In genomic region chr10:103803941-103804340, GRCh38 we compare ENCODE assay signal across 7 cellular contexts. TPM values are rescaled to one million over a fixed set of nuclear protein-coding genes. Genes with fewer than 3 reads are reported as not detected.
A peak's percentile ranks its signal among the peaks of the same experiment; 100 is the strongest.
DNase-seq lines count a peak whose midpoint lies in the region; ATAC-seq and TF ChIP-seq lines count a peak whose summit lies in the region.

No MANE protein-coding gene starts in this region.

- H4K20me1 ChIP-seq in DND-41 (ENCODE audit: insufficient read depth, low read length): no peaks in the 10 kb centered on the region

- H3K27ac ChIP-seq in CD4-positive, CD25-positive, alpha-beta regulatory T cell (ENCODE audit: insufficient read depth, low read length, poor library complexity, severe bottlenecking): no peak overlapping the region
- no peak overlapping the region for H3K27ac ChIP-seq in DND-41 (ENCODE audit: low read length)

- peaks cover 32% of the 10 kb centered on the region for H3K4me1 ChIP-seq in CD4-positive, CD25-positive, alpha-beta regulatory T cell (ENCODE audit: control insufficient read depth, insufficient read depth, low read length, poor library complexity, severe bottlenecking)
- H3K4me1 ChIP-seq in DND-41 (ENCODE audit: insufficient read depth, low read length): no peaks in the 10 kb centered on the region

- H3K4me2 ChIP-seq in DND-41 (ENCODE audit: insufficient read depth, low read length): no peak overlapping the region

- peak; percentile 17 to 76 (median 40) for DNase-seq in CD4-positive, CD25-positive, alpha-beta regulatory T cell
- DNase-seq in DND-41 (no peak), endothelial cell (ENCODE audit: low spot score) (no peak), NCI-H345 (lab: John Stamatoyannopoulos, UW) (no peak), inferior parietal cortex (ENCODE audit: extremely low spot score) (no peak)
- DNase-seq in T-helper 2 cell treated with Interferon-gamma antibody and Interleukin-4, amounts not matched to agents 5 μg/mL and 100 μg/mL, for 36 hours (ENCODE audit: low spot score): peak; percentile 37

- no peaks in the 10 kb centered on the region for H3K27me3 ChIP-seq in CD4-positive, CD25-positive, alpha-beta regulatory T cell (ENCODE audit: control insufficient read depth, insufficient read depth, low read length)
- no peaks in the 10 kb centered on the region for H3K27me3 ChIP-seq in DND-41 (ENCODE audit: insufficient read depth, low read length, poor library complexity)

- peaks cover 4% of the 10 kb centered on the region for H3K27me3 Mint-ChIP-seq in CD4-positive, CD25-positive, alpha-beta regulatory T cell
- peaks cover 17% of the 10 kb centered on the region for H3K27me3 Mint-ChIP-seq in T-helper 2 cell treated with Interferon-gamma antibody and Interleukin-4, amounts not matched to agents 5 μg/mL and 100 μg/mL, for 36 hours (ENCODE audit: low read depth)
- peaks cover 3% of the 10 kb centered on the region for H3K27me3 Mint-ChIP-seq in endothelial cell (ENCODE audit: unreplicated experiment)

- H3K27ac Mint-ChIP-seq in CD4-positive, CD25-positive, alpha-beta regulatory T cell: peak overlapping the region; percentile 1 to 83 (median 47)
- H3K27ac Mint-ChIP-seq in T-helper 2 cell treated with Interferon-gamma antibody and Interleukin-4, amounts not matched to agents 5 μg/mL and 100 μg/mL, for 36 hours: peak overlapping the region; percentile 22
- H3K27ac Mint-ChIP-seq in endothelial cell (ENCODE audit: unreplicated experiment): peak overlapping the region; percentile 45

- peaks cover 11 to 38% (median 22%) of the 10 kb centered on the region in 4 donors for H3K4me1 Mint-ChIP-seq in CD4-positive, CD25-positive, alpha-beta regulatory T cell
- H3K4me1 Mint-ChIP-seq in T-helper 2 cell treated with Interferon-gamma antibody and Interleukin-4, amounts not matched to agents 5 μg/mL and 100 μg/mL, for 36 hours (ENCODE audit: low read depth): peaks cover 38% of the 10 kb centered on the region
- peaks cover 14% of the 10 kb centered on the region for H3K4me1 Mint-ChIP-seq in endothelial cell (ENCODE audit: unreplicated experiment)

- H2AFZ ChIP-seq in DND-41 (ENCODE audit: low read depth, low read length): no peak overlapping the region

- no peaks in the 10 kb centered on the region for H3K36me3 ChIP-seq in CD4-positive, CD25-positive, alpha-beta regulatory T cell (ENCODE audit: control insufficient read depth, insufficient read depth, low read length)
- H3K36me3 ChIP-seq in DND-41 (ENCODE audit: insufficient read depth, low read length): no peaks in the 10 kb centered on the region

- TF ChIP-seq CTCF in DND-41 (IDR thresholded peaks at IDR 0.05; ENCODE audit: borderline replicate concordance, extremely low read depth, low read length, poor library complexity, severe bottlenecking) (no peak), endothelial cell (IDR thresholded peaks at IDR 0.05; ENCODE audit: unreplicated experiment) (no peak)

- H3K79me2 ChIP-seq in DND-41 (ENCODE audit: insufficient read depth, low read length): no peaks in the 10 kb centered on the region

- H3K4me3 ChIP-seq in CD4-positive, CD25-positive, alpha-beta regulatory T cell (ENCODE audit: low read depth, low read length): no peak overlapping the region
- H3K4me3 ChIP-seq in DND-41 (ENCODE audit: low read depth in 1 of 2, low read length in 2 of 2): no peak overlapping the region

- no peaks in the 10 kb centered on the region for H3K9me3 ChIP-seq in CD4-positive, CD25-positive, alpha-beta regulatory T cell (ENCODE audit: control insufficient read depth in 2 of 2, low read length in 2 of 2)
- H3K9me3 ChIP-seq in DND-41 (ENCODE audit: insufficient read depth, low read length, severe bottlenecking): no peaks in the 10 kb centered on the region

- no peaks in the 10 kb centered on the region for H3K9me3 Mint-ChIP-seq in CD4-positive, CD25-positive, alpha-beta regulatory T cell
- no peaks in the 10 kb centered on the region for H3K9me3 Mint-ChIP-seq in T-helper 2 cell treated with Interferon-gamma antibody and Interleukin-4, amounts not matched to agents 5 μg/mL and 100 μg/mL, for 36 hours
- H3K9me3 Mint-ChIP-seq in endothelial cell (ENCODE audit: unreplicated experiment): no peaks in the 10 kb centered on the region

- H3K9ac ChIP-seq in DND-41 (ENCODE audit: low read depth, low read length): no peak overlapping the region

- H3K4me3 Mint-ChIP-seq in CD4-positive, CD25-positive, alpha-beta regulatory T cell: peak overlapping the region in 3 of 4 donors; percentile 2 to 33 (median 21)
- H3K4me3 Mint-ChIP-seq in T-helper 2 cell treated with Interferon-gamma antibody and Interleukin-4, amounts not matched to agents 5 μg/mL and 100 μg/mL, for 36 hours: peak overlapping the region; percentile 4
- peak overlapping the region; percentile 65 for H3K4me3 Mint-ChIP-seq in endothelial cell (ENCODE audit: unreplicated experiment)

- no peaks in the 10 kb centered on the region for H3K36me3 Mint-ChIP-seq in CD4-positive, CD25-positive, alpha-beta regulatory T cell
- H3K36me3 Mint-ChIP-seq in T-helper 2 cell treated with Interferon-gamma antibody and Interleukin-4, amounts not matched to agents 5 μg/mL and 100 μg/mL, for 36 hours (ENCODE audit: low read depth): peaks cover 3% of the 10 kb centered on the region
- peaks cover 33% of the 10 kb centered on the region for H3K36me3 Mint-ChIP-seq in endothelial cell (ENCODE audit: low read depth, unreplicated experiment)

- ATAC-seq in CD4-positive, CD25-positive, alpha-beta regulatory T cell (ENCODE audit: low read depth in 2 of 2): peak; percentile 86 to 89
- ATAC-seq in DND-41 (ENCODE audit: insufficient read depth, low read depth): peak; percentile 35; the same call in 1 of the 3 replicates
- no peak for ATAC-seq in GM18505 (IDR thresholded peaks at IDR 0.05; ENCODE audit: unreplicated experiment)

- no peak for TF ChIP-seq POLR2A in GM18505 (IDR thresholded peaks at IDR 0.05; ENCODE audit: borderline replicate concordance, extremely low read depth, insufficient read depth, insufficient read length)

RNA-seq across cellular contexts. Expression of gene SH3PXD2A, which starts 51.4 kb away (rescaled TPM):
- total RNA-seq in CD4-positive, CD25-positive, alpha-beta regulatory T cell: 15.4 TPM
- polyA plus RNA-seq in CD4-positive, CD25-positive, alpha-beta regulatory T cell: under 1 TPM; 0.24 to 0.59 (median 0.38) TPM
- 59.9 TPM for total RNA-seq in endothelial cell (ENCODE audit: unreplicated experiment)

Comparison
In these comparisons a context has a peak if more than half of its experiments do, and no peak if none do; other contexts are left out.
1. DNase-seq: peak in CD4-positive, CD25-positive, alpha-beta regulatory T cell (3 of 3) and T-helper 2 cell treated with Interferon-gamma antibody and Interleukin-4, amounts not matched to agents 5 μg/mL and 100 μg/mL, for 36 hours (single experiment); none in DND-41 (single experiment), endothelial cell (single experiment), NCI-H345 (single experiment) and inferior parietal cortex (single experiment).
2. H3K4me3 Mint-ChIP-seq: peak in every context shown above with its lines; median percentile 65 in endothelial cell; 21 in CD4-positive, CD25-positive, alpha-beta regulatory T cell; 4 in T-helper 2 cell treated with Interferon-gamma antibody and Interleukin-4, amounts not matched to agents 5 μg/mL and 100 μg/mL, for 36 hours.
3. Peak in every context shown above with its lines, with median percentiles within 50 percentile points of each other: H3K27ac Mint-ChIP-seq.